In the genomic region with DNA sequence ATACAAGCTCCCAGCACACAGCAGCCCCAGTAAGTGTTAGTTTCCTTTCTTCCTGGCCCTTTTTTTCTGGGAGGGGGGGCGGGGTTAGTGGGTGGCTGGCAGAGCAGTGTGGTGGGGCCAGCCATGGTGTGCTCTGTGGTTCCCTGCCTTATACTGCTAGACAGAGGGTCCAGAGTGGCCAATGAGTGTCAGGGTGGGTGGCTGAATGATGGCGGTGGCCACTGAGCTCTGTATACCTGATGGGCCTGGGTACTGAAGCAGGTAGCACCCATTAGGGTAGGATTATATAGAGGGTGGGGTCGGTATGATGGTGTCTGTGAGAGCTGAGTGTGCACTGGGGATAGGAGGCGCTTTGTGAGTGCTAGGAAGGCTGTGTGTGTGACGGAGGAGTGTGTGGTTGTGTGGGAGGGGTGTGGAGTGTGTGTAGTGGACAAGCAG, we compare ENCODE assay signal across 8 cellular contexts. TPM values are rescaled to one million over a fixed set of nuclear protein-coding genes. Genes with fewer than 3 reads are reported as not detected.
DNase-seq lines count a peak whose midpoint lies in the region; ATAC-seq and TF ChIP-seq lines count a peak whose summit lies in the region.

No MANE protein-coding gene starts in this region.

- H3K36me3 ChIP-seq in Caco-2 (ENCODE audit: control insufficient read depth, insufficient read depth, low read length) (no peaks in the 10 kb centered on the region), Loucy (ENCODE audit: insufficient read depth, low read length) (peaks cover 10% of the 10 kb centered on the region; the same call in 1 of the 2 replicates), esophagus squamous epithelium (peaks cover 10 to 13% (median 10%) of the 10 kb centered on the region in 3 donors)

- no peaks in the 10 kb centered on the region for H3K9me3 ChIP-seq in Caco-2
- H3K9me3 ChIP-seq in Loucy (ENCODE audit: insufficient read depth, low read depth, low read length), result no peaks in the 10 kb centered on the region
- H3K9me3 ChIP-seq in esophagus squamous epithelium, result no peaks in the 10 kb centered on the region

- POLR2A ChIA-PET in Caco-2 (lab: Charles Lee), result interaction anchor here (0.6 kb wide), 1 partner anchor 114 kb away, joined by 4 read pairs; no protein-coding TSS in a partner anchor

- H3K9me2 ChIP-seq in Loucy (replicated peaks; ENCODE audit: low read depth, low read length), result no peaks in the 10 kb centered on the region

- intact Hi-C loops in Caco-2 (cut with micrococcal nuclease; ENCODE audit: unreplicated experiment) (loop anchor here (1.0 to 2.0 kb wide), 2 partner anchors 39 to 66 kb away; partner anchors contain the start of gene DEDD2), esophagus squamous epithelium (cut with DNase I) (no loop called here)

- no peaks in the 10 kb centered on the region for H3K27me3 ChIP-seq in Caco-2 (replicated peaks; ENCODE audit: control insufficient read depth, insufficient read depth, low read length)
- H3K27me3 ChIP-seq in Loucy (ENCODE audit: insufficient read depth, low read length, poor library complexity, severe bottlenecking), result no peaks in the 10 kb centered on the region
- H3K27me3 ChIP-seq in esophagus squamous epithelium, result no peaks in the 10 kb centered on the region

- BruUV-seq in Caco-2 (replicated peaks; lab: Mats Ljungman, UMichigan), result no TSS peak

- H2AFZ ChIP-seq in Loucy (ENCODE audit: low read length), result no peak overlapping the region

- no peaks in the 10 kb centered on the region for H3K9me3 Mint-ChIP-seq in Caco-2 (ENCODE audit: unreplicated experiment)

- no peak for TF ChIP-seq CTCF in Caco-2 (IDR thresholded peaks at IDR 0.05; ENCODE audit: insufficient read depth in 1 of 2, low read depth in 1 of 2, low read length in 1 of 2, severe bottlenecking in 1 of 2, unreplicated experiment in 1 of 2)
- TF ChIP-seq CTCF in Loucy (conservative IDR thresholded peaks at IDR 0.05; ENCODE audit: low read length), result no peak
- no peak for TF ChIP-seq CTCF in esophagus squamous epithelium (IDR thresholded peaks at IDR 0.05)
- TF ChIP-seq CTCF in retinal pigment epithelial cell (conservative IDR thresholded peaks at IDR 0.05; ENCODE audit: low read depth, low read length), result no peak

- WGBS in esophagus squamous epithelium, 2 donors, result 15 to 23% methylated on average over 4 to 5 of the region's 5 CpGs

- peaks cover 34% of the 10 kb centered on the region for H3K4me1 Mint-ChIP-seq in Caco-2 (ENCODE audit: low read depth, unreplicated experiment)

- H3K4me2 ChIP-seq in Loucy (ENCODE audit: low read depth, low read length, poor library complexity, severe bottlenecking), result peak overlapping the region; percentile 87

- H3K27me3 Mint-ChIP-seq in Caco-2 (ENCODE audit: insufficient read depth, unreplicated experiment), result no peaks in the 10 kb centered on the region

- H3K27ac Mint-ChIP-seq in Caco-2 (ENCODE audit: unreplicated experiment), result no peak overlapping the region

- no peak for ATAC-seq in HG02763 (IDR thresholded peaks at IDR 0.05; ENCODE audit: unreplicated experiment)

- H3K27ac ChIP-seq in esophagus squamous epithelium, result peak overlapping the region; percentile 84 to 99 (median 96)

- CTCF ChIA-PET in Caco-2 (lab: Charles Lee), result interaction anchor here (0.6 kb wide), 2 partner anchors 44 to 142 kb away, joined by 3 read pairs; no protein-coding TSS in a partner anchor

- H3K4me3 ChIP-seq in Caco-2 (ENCODE audit: low read depth, low read length) (peak overlapping the region; percentile 79), Loucy (ENCODE audit: low read length, poor library complexity, severe bottlenecking) (peak overlapping the region; percentile 75), esophagus squamous epithelium (peak overlapping the region in 3 of 4 donors; percentile 56 to 87 (median 71)), retinal pigment epithelial cell (ENCODE audit: low read length) (peak overlapping the region; percentile 32)

- peaks cover 35% of the 10 kb centered on the region for H3K79me2 ChIP-seq in Loucy (ENCODE audit: insufficient read depth, low read length)

- H3K36me3 Mint-ChIP-seq in Caco-2 (ENCODE audit: insufficient read depth, unreplicated experiment), result peaks cover 30% of the 10 kb centered on the region

- DNase-seq in Caco-2, result peak in 1 of 2 experiments; percentile 34
- no peak for DNase-seq in esophagus squamous epithelium (lab: John Stamatoyannopoulos, UW)
- no peak for DNase-seq in retinal pigment epithelial cell (ENCODE audit: low read depth)
- DNase-seq in mesenteric fat pad (ENCODE audit: low spot score), result no peak
- no peak for DNase-seq in SHP77 (lab: John Stamatoyannopoulos, UW)
- no peak for DNase-seq in Kasumi-1 (lab: John Stamatoyannopoulos, UW)

- peaks cover 20% of the 10 kb centered on the region for H4K20me1 ChIP-seq in Loucy (ENCODE audit: insufficient read depth, low read length, poor library complexity, severe bottlenecking)

- no peak overlapping the region for H3K4me3 Mint-ChIP-seq in Caco-2 (ENCODE audit: unreplicated experiment)

- no peak for TF ChIP-seq POLR2A in esophagus squamous epithelium (IDR thresholded peaks at IDR 0.05)

- peak overlapping the region; percentile 76 for H3K9ac ChIP-seq in Loucy (ENCODE audit: low read depth, low read length, poor library complexity, severe bottlenecking)

- H3K4me1 ChIP-seq in Caco-2 (peaks cover 40% of the 10 kb centered on the region), Loucy (ENCODE audit: insufficient read depth, low read length, poor library complexity, severe bottlenecking) (peaks cover 54% of the 10 kb centered on the region), esophagus squamous epithelium (peaks cover 66 to 92% (median 72%) of the 10 kb centered on the region in 3 donors)

- peaks cover 5% of the 10 kb centered on the region; the same call in 1 of the 2 replicates for H3F3A ChIP-seq in Loucy (ENCODE audit: low read depth)

RNA-seq across cellular contexts. Expression of gene CIC, which starts 13.8 kb away (rescaled TPM):
- total RNA-seq in Caco-2 (2022) (44.8 and 47.8 TPM in 2 replicates), esophagus squamous epithelium (10 to 100 TPM; 25.1 to 54.9 (median 27.9) TPM), mesenteric fat pad (57.9 TPM)

RNA-seq across cellular contexts. Expression of gene PRR19, which starts 19.1 kb away (rescaled TPM):
- total RNA-seq in Caco-2 (2022), result 2.8 and 2.9 TPM in 2 replicates
- total RNA-seq in esophagus squamous epithelium, result 1 to 10 TPM in 1 of 4 donors, under 1 TPM in 3; 0.75 to 1.0 (median 0.82) TPM
- not detected for total RNA-seq in mesenteric fat pad

RNA-seq across cellular contexts. Expression of gene PAFAH1B3, which starts 19.6 kb away (rescaled TPM):
- total RNA-seq in Caco-2 (2022) (94.0 and 103 TPM in 2 replicates), esophagus squamous epithelium (10 to 100 TPM; 22.5 to 45.9 (median 30.3) TPM), mesenteric fat pad (5.2 TPM)

RNA-seq across cellular contexts. Expression of gene ERF, which starts 27.9 kb away (rescaled TPM):
- total RNA-seq in Caco-2 (2022) (134 and 149 TPM in 2 replicates), esophagus squamous epithelium (10 to 100 TPM; 13.3 to 32.5 (median 21.0) TPM), mesenteric fat pad (55.5 TPM)

RNA-seq across cellular contexts. Expression of gene TMEM145, which starts 30.3 kb away (rescaled TPM):
- total RNA-seq in Caco-2 (2022) (2.2 and 2.5 TPM in 2 replicates), esophagus squamous epithelium (not detected), mesenteric fat pad (not detected)
